ENCODE assay signal across 1 cellular context in genomic region chr9:892123-892522, GRCh38.
TF ChIP-seq lines count a peak whose summit lies in the region.

No MANE protein-coding gene starts in this region.

TF ChIP-seq in HepG2, 621 proteins besides CTCF, POLR2A, EP300 and RAD21 (continued from another document):
- TF ChIP-seq TBP (CRISPR knock-in tag; IDR thresholded peaks at IDR 0.05) = no peak
- TF ChIP-seq NFAT5 (CRISPR knock-in tag; IDR thresholded peaks at IDR 0.05) = no peak
- TF ChIP-seq RNF2 (conservative IDR thresholded peaks at IDR 0.05; ENCODE audit: low read depth) = no peak
- TF ChIP-seq PAF1 (CRISPR knock-in tag; IDR thresholded peaks at IDR 0.05) = no peak
- no peak for TF ChIP-seq FLYWCH1 (CRISPR knock-in tag; IDR thresholded peaks at IDR 0.05)
- TF ChIP-seq ZBTB20 (CRISPR knock-in tag; IDR thresholded peaks at IDR 0.05; ENCODE audit: borderline replicate concordance, low read depth) = no peak
- no peak for TF ChIP-seq GATAD2A (CRISPR knock-in tag; IDR thresholded peaks at IDR 0.05)
- no peak for TF ChIP-seq REXO4 (CRISPR knock-in tag; IDR thresholded peaks at IDR 0.05; ENCODE audit: borderline replicate concordance)
- no peak for TF ChIP-seq ZNF3 (CRISPR knock-in tag; IDR thresholded peaks at IDR 0.05)
- no peak for TF ChIP-seq MAFF (IDR thresholded peaks at IDR 0.05; ENCODE audit: low read depth, low read length)
- TF ChIP-seq ZNF574 (CRISPR knock-in tag; IDR thresholded peaks at IDR 0.05) = no peak
- TF ChIP-seq ZNF639 (CRISPR knock-in tag; conservative IDR thresholded peaks at IDR 0.05) = no peak
- no peak for TF ChIP-seq ZNF562 (CRISPR knock-in tag; IDR thresholded peaks at IDR 0.05; ENCODE audit: borderline replicate concordance)
- TF ChIP-seq ATF6 (CRISPR knock-in tag; conservative IDR thresholded peaks at IDR 0.05) = no peak
- no peak for TF ChIP-seq SRSF1 (optimal IDR thresholded peaks at IDR 0.05; ENCODE audit: low read depth, low read length)
- no peak for TF ChIP-seq ZNF691 (CRISPR knock-in tag; IDR thresholded peaks at IDR 0.05; ENCODE audit: borderline replicate concordance, low read depth)
- no peak for TF ChIP-seq FOXM1 (CRISPR knock-in tag; IDR thresholded peaks at IDR 0.05)
TF ChIP-seq in HepG2: peak in this region for 0.
